Comparison of ENCODE assay signal across 9 cellular contexts in the genomic region with DNA sequence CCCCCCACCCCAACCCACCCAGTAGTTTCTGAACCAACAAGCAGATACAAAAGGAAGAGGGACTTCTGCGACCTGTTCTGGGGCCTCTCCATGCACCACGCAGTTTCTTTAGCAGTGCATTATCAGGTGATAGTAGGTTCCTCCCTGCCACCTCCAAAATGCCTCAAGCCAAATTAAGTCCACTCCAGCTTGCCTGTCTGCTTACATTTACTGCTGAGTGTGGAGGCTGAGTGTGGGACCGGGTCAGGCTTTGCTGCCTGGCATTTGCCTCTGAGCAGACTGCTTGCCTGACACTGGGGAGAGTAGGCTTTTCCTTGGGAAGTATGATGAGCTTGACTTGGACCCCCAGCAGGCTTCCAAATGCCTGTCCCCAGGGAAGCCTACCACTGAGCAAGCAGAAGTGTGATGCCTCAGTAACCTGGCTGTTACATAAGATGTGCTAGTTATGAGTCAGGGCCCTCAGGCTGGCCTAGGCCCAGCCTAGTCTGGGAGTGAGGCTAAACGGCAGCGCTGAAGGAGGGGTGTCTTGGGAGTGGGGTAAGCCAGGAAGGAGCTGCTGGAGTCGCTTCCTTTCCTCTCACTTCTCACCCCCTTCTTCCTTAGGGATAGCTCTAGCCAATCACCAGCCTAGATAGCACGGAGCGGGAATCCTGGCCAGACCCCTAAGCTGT. TPM values are rescaled to one million over a fixed set of nuclear protein-coding genes. Genes with fewer than 3 reads are reported as not detected.
DNase-seq lines count a peak whose midpoint lies in the region; ATAC-seq and TF ChIP-seq lines count a peak whose summit lies in the region.
"Had no signal": no experiment of that assay in that cellular context is flagged by ENCODE, and none has a peak within 500 bp of the region (broad histone marks: within the 10 kb centered on the region; RNA-seq: fewer than 3 reads in every experiment).

No MANE protein-coding gene starts in this region.

- H3K9me3 ChIP-seq in esophagus squamous epithelium (no peaks in the 10 kb centered on the region), Caco-2 (no peaks in the 10 kb centered on the region)

- peak; percentile 87 for ATAC-seq in omental fat pad (ENCODE audit: low FRiP score)
- ATAC-seq in activated naive CD8-positive, alpha-beta T cell treated with anti-CD3 and anti-CD28 coated beads, Interleukin-2, amount 50 U/mL, for 24 hours = no peak

- H3K4me1 ChIP-seq in esophagus squamous epithelium (peaks cover 0 to 43% (median 6%) of the 10 kb centered on the region in 3 donors), Caco-2 (no peaks in the 10 kb centered on the region)

- POLR2A ChIA-PET in Caco-2 (lab: Charles Lee) = no interaction called here

- H3K27ac ChIP-seq in esophagus squamous epithelium = peak overlapping the region; percentile 23 to 66 (median 50)

- H3K4me3 Mint-ChIP-seq in Caco-2 (ENCODE audit: unreplicated experiment) = no peak overlapping the region
- no peak overlapping the region for H3K4me3 Mint-ChIP-seq in activated naive CD8-positive, alpha-beta T cell treated with anti-CD3 and anti-CD28 coated beads, Interleukin-2, amount 50 U/mL, for 24 hours

- no peak for TF ChIP-seq POLR2A in esophagus squamous epithelium (IDR thresholded peaks at IDR 0.05)

- H3K4me3 ChIP-seq in esophagus squamous epithelium = no peak overlapping the region
- no peak overlapping the region for H3K4me3 ChIP-seq in Caco-2 (ENCODE audit: low read depth, low read length)

- no peaks in the 10 kb centered on the region for H3K36me3 Mint-ChIP-seq in Caco-2 (ENCODE audit: insufficient read depth, unreplicated experiment)
- no peaks in the 10 kb centered on the region for H3K36me3 Mint-ChIP-seq in activated naive CD8-positive, alpha-beta T cell treated with anti-CD3 and anti-CD28 coated beads, Interleukin-2, amount 50 U/mL, for 24 hours (ENCODE audit: low read depth)

- peaks cover 0 to 10% (median 0%) of the 10 kb centered on the region in 3 donors for H3K36me3 ChIP-seq in esophagus squamous epithelium
- H3K36me3 ChIP-seq in Caco-2 (ENCODE audit: control insufficient read depth, insufficient read depth, low read length) = no peaks in the 10 kb centered on the region

- H3K27me3 ChIP-seq in esophagus squamous epithelium (no peaks in the 10 kb centered on the region), Caco-2 (replicated peaks; ENCODE audit: control insufficient read depth, insufficient read depth, low read length) (no peaks in the 10 kb centered on the region)

- DNase-seq in ELR (ENCODE audit: low read depth) (peak; percentile 60), LHCN-M2 (ENCODE audit: low read depth) (peak; percentile 61), esophagus squamous epithelium (lab: John Stamatoyannopoulos, UW) (no peak), omental fat pad (ENCODE audit: low spot score) (no peak), Caco-2 (no peak), cortex of kidney (lab: John Stamatoyannopoulos, UW) (no peak), NOMO-1 treated with dmso at 0.1 percent for 144 hours (lab: John Stamatoyannopoulos, UW; ENCODE audit: unreplicated experiment) (no peak)
- no peak for DNase-seq in activated naive CD8-positive, alpha-beta T cell treated with anti-CD3 and anti-CD28 coated beads, Interleukin-2, amount 50 U/mL, for 24 hours
- DNase-seq: NCI-H1694 treated with DMSO at 0.1 percent for 48 hours had no signal

- no TSS peak for BruUV-seq in Caco-2 (replicated peaks; lab: Mats Ljungman, UMichigan)

- no peak for TF ChIP-seq CTCF in esophagus squamous epithelium (IDR thresholded peaks at IDR 0.05)
- TF ChIP-seq CTCF in omental fat pad (IDR thresholded peaks at IDR 0.05) = no peak
- no peak for TF ChIP-seq CTCF in Caco-2 (IDR thresholded peaks at IDR 0.05; ENCODE audit: insufficient read depth in 1 of 2, low read depth in 1 of 2, low read length in 1 of 2, severe bottlenecking in 1 of 2, unreplicated experiment in 1 of 2)

- H3K4me1 Mint-ChIP-seq in Caco-2 (ENCODE audit: low read depth, unreplicated experiment) = no peaks in the 10 kb centered on the region
- no peaks in the 10 kb centered on the region for H3K4me1 Mint-ChIP-seq in activated naive CD8-positive, alpha-beta T cell treated with anti-CD3 and anti-CD28 coated beads, Interleukin-2, amount 50 U/mL, for 24 hours

- intact Hi-C loops in esophagus squamous epithelium (cut with DNase I) = no loop called here
- intact Hi-C loops in Caco-2 (cut with micrococcal nuclease; ENCODE audit: unreplicated experiment) = no loop called here

- WGBS in esophagus squamous epithelium, 2 donors = 11 to 74% methylated on average over 2 to 3 of the region's 8 CpGs

- CTCF ChIA-PET in Caco-2 (lab: Charles Lee) = interaction anchor here (0.7 kb wide), 1 partner anchor 839 kb away, joined by 10 read pairs; no protein-coding TSS in a partner anchor

- no peak overlapping the region for H3K27ac Mint-ChIP-seq in Caco-2 (ENCODE audit: unreplicated experiment)
- H3K27ac Mint-ChIP-seq in activated naive CD8-positive, alpha-beta T cell treated with anti-CD3 and anti-CD28 coated beads, Interleukin-2, amount 50 U/mL, for 24 hours = no peak overlapping the region

- H3K27me3 Mint-ChIP-seq in Caco-2 (ENCODE audit: insufficient read depth, unreplicated experiment) = peaks cover 5% of the 10 kb centered on the region
- H3K27me3 Mint-ChIP-seq in activated naive CD8-positive, alpha-beta T cell treated with anti-CD3 and anti-CD28 coated beads, Interleukin-2, amount 50 U/mL, for 24 hours = no peaks in the 10 kb centered on the region

- no peaks in the 10 kb centered on the region for H3K9me3 Mint-ChIP-seq in Caco-2 (ENCODE audit: unreplicated experiment)
- H3K9me3 Mint-ChIP-seq in activated naive CD8-positive, alpha-beta T cell treated with anti-CD3 and anti-CD28 coated beads, Interleukin-2, amount 50 U/mL, for 24 hours = no peaks in the 10 kb centered on the region

RNA-seq across cellular contexts. Expression of gene TSC22D3, which starts 9.0 kb away (rescaled TPM):
- total RNA-seq in LHCN-M2 (2014; rRNA removed) (189 and 245 TPM in 2 replicates), esophagus squamous epithelium (100 to 1,000 TPM in 3 of 4 donors, 10 to 100 TPM in 1; 50.2 to 558 (median 140) TPM), omental fat pad (100 to 1,000 TPM; 316 to 869 (median 357) TPM), Caco-2 (2022) (2.2 TPM in 2 replicates)
- 65.4 TPM for polyA plus RNA-seq in LHCN-M2 (2012)

RNA-seq across cellular contexts. Expression of gene NCBP2L, which starts 10.9 kb away (rescaled TPM):
- total RNA-seq in LHCN-M2 (2014; rRNA removed) (0.17 TPM in 1 of 2 replicates, not detected in the other), esophagus squamous epithelium (not detected), omental fat pad (under 1 TPM in 1 of 4 donors, not detected in 3; 0.47 TPM), Caco-2 (2022) (not detected in 2 replicates)
- polyA plus RNA-seq in LHCN-M2 (2012) = not detected

RNA-seq across cellular contexts. Expression of gene MID2, which starts 59.1 kb away (rescaled TPM):
- total RNA-seq in LHCN-M2 (2014; rRNA removed) (5.6 and 8.8 TPM in 2 replicates), esophagus squamous epithelium (10 to 100 TPM; 14.4 to 24.4 (median 17.7) TPM), omental fat pad (10 to 100 TPM; 18.7 to 37.9 (median 26.5) TPM), Caco-2 (2022) (1.8 and 1.9 TPM in 2 replicates)
- 2.8 TPM for polyA plus RNA-seq in LHCN-M2 (2012)

Comparison
In these comparisons a context has a peak if more than half of its experiments do, and no peak if none do; other contexts are left out.
1. DNase-seq: peak in ELR (single experiment) and LHCN-M2 (single experiment); none in esophagus squamous epithelium (single experiment), omental fat pad (single experiment), Caco-2 (0 of 2), activated naive CD8-positive, alpha-beta T cell treated with anti-CD3 and anti-CD28 coated beads, Interleukin-2, amount 50 U/mL, for 24 hours (single experiment), cortex of kidney (single experiment) and NOMO-1 treated with dmso at 0.1 percent for 144 hours (single experiment).
2. RNA of gene TSC22D3, which starts 9.0 kb away (total RNA-seq): 316 to 869 TPM in omental fat pad, 189 to 245 TPM in LHCN-M2 and 50.2 to 558 TPM in esophagus squamous epithelium; 2.2 TPM in Caco-2; every median in the first group is over 10 times any median in the second.